In the genomic region with DNA sequence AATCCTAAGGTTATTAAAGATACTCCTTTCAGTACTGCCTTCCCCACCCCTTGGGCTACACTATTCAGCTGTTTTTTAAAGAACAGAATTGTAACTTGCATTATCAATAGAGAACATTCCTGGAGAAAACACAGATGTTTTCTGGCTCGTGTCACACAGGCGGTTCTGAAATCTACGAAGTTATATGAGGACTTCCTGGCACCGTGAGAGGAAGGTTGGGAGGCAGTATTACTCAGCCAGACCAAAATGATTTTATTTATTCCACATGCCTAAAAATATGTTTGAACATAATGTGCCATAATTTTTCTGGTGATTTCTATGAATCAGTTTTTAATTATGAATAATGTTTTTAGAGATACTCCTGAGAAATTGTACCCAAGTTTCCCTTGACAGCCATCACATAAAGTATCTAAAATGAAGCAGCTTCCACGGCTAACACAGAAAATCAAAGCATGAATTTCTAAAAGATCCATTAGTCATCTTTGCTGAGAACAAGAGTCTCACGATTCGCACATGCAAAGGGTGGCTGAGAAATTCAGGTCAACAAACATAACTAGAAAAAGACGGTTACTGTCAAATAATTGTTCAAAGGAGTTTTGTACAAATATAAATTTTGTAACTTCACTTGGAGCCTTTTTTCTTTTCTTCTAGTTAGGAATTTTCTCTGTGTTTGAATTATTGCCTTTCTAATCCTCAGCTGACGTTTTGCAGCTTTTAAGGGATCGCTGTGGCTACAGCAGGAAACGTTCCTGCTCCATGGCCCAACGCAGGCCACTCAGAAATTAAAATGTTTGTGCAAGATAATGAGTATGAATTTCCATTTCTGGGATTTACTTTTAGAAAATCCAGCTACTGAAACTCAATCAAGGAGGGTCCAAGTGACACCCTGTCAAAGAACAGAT, we compare ENCODE assay signal across 12 cellular contexts.
"Had no signal": no experiment of that assay in that cellular context is flagged by ENCODE, and none has a peak within 500 bp of the region (broad histone marks: within the 10 kb centered on the region; RNA-seq: fewer than 3 reads in every experiment).

No MANE protein-coding gene starts in this region.

- DNase-seq: activated CD4-positive, alpha-beta memory T cell treated with anti-CD3 and anti-CD28 coated beads for 36 hours; activated naive CD4-positive, alpha-beta T cell; activated naive CD8-positive, alpha-beta T cell treated with anti-CD3 and anti-CD28 coated beads, Interleukin-2, amount 50 U/mL, for 24 hours; central memory CD4-positive, alpha-beta T cell; effector CD8-positive, alpha-beta T cell; hippocampal formation; left colon; stimulated activated CD4-positive, alpha-beta T cell treated with anti-CD3 and anti-CD28 coated beads, Interleukin-4, amount 100 ng/mL, for 4 hours; T-helper 1 cell had no signal

- H3K4me3 Mint-ChIP-seq: activated CD4-positive, alpha-beta memory T cell treated with anti-CD3 and anti-CD28 coated beads for 36 hours; activated naive CD8-positive, alpha-beta T cell treated with anti-CD3 and anti-CD28 coated beads, Interleukin-2, amount 50 U/mL, for 24 hours had no signal

- H3K27ac ChIP-seq: coronary artery, VCaP had no signal

- H3K36me3 Mint-ChIP-seq: activated CD4-positive, alpha-beta memory T cell treated with anti-CD3 and anti-CD28 coated beads for 36 hours had no signal

- H3K9me3 Mint-ChIP-seq: activated CD4-positive, alpha-beta memory T cell treated with anti-CD3 and anti-CD28 coated beads for 36 hours; activated naive CD8-positive, alpha-beta T cell treated with anti-CD3 and anti-CD28 coated beads, Interleukin-2, amount 50 U/mL, for 24 hours had no signal

- H3K4me3 ChIP-seq: coronary artery had no signal

- H3K27ac Mint-ChIP-seq: activated CD4-positive, alpha-beta memory T cell treated with anti-CD3 and anti-CD28 coated beads for 36 hours; activated naive CD8-positive, alpha-beta T cell treated with anti-CD3 and anti-CD28 coated beads, Interleukin-2, amount 50 U/mL, for 24 hours; nephron had no signal
